ENCODE assay signal across 19 cellular contexts in the genomic region with DNA sequence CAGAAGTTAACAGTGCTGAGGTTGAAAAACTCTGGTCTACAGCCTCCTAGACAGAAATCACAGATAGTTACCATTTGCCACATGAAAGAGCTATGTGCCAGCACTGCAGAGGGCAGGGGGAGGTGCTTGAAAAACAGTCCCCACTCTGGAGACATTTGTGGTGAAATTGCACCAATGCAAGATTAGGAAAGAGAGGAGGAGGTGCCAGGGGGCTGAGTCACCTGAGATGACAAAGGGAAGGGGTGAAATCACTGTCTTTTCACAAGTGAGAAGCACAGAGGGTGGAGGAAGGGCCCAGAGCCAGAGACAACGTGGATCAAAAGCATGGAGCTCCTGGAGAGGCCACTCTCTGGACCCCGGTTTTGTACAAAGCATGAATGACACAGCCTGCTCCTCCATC.
A peak's percentile ranks its signal among the peaks of the same experiment; 100 is the strongest.
DNase-seq lines count a peak whose midpoint lies in the region; ATAC-seq and TF ChIP-seq lines count a peak whose summit lies in the region.
"Had no signal": no experiment of that assay in that cellular context is flagged by ENCODE, and none has a peak within 500 bp of the region (broad histone marks: within the 10 kb centered on the region; RNA-seq: fewer than 3 reads in every experiment).

No MANE protein-coding gene starts in this region.

- no peak for TF ChIP-seq CTCF in activated CD8-positive, alpha-beta T cell treated with anti-CD3 and anti-CD28 coated beads for 36 hours (IDR thresholded peaks at IDR 0.05)
- no peak for TF ChIP-seq CTCF in brain (conservative IDR thresholded peaks at IDR 0.05)

- H3K36me3 Mint-ChIP-seq in activated CD8-positive, alpha-beta T cell treated with anti-CD3 and anti-CD28 coated beads for 36 hours (ENCODE audit: low read depth) = no peaks in the 10 kb centered on the region
- no peaks in the 10 kb centered on the region for H3K36me3 Mint-ChIP-seq in activated CD8-positive, alpha-beta T cell treated with anti-CD3 and anti-CD28 coated beads, Interleukin-2, amount 10 ng/mL, durations not matched to agents 7 days and 5 days (ENCODE audit: low read depth)
- H3K36me3 Mint-ChIP-seq in brain = no peaks in the 10 kb centered on the region
- H3K36me3 Mint-ChIP-seq: stimulated activated naive B cell treated with anti-CD40 and anti-IgM and Interleukin-4, amounts not matched to agents 10 μg/mL and 1 μg/mL and 100 μg/mL, for 72 hours had no signal

- no peak overlapping the region for H3K4me3 ChIP-seq in Jurkat, Clone E6-1 (ENCODE audit: low read length)
- H3K4me3 ChIP-seq: body of pancreas, Peyer's patch, tibial artery had no signal

- H3K4me3 Mint-ChIP-seq in activated CD8-positive, alpha-beta T cell treated with anti-CD3 and anti-CD28 coated beads for 36 hours = no peak overlapping the region
- no peak overlapping the region for H3K4me3 Mint-ChIP-seq in activated CD8-positive, alpha-beta T cell treated with anti-CD3 and anti-CD28 coated beads, Interleukin-2, amount 10 ng/mL, durations not matched to agents 7 days and 5 days
- H3K4me3 Mint-ChIP-seq in brain = no peak overlapping the region
- H3K4me3 Mint-ChIP-seq: activated CD4-positive, alpha-beta T cell treated with anti-CD3 and anti-CD28 coated beads, Interleukin-2, amount 10 ng/mL, durations not matched to agents 7 days and 5 days; CD4-positive, alpha-beta T cell; stimulated activated naive B cell treated with anti-CD40 and anti-IgM and Interleukin-4, amounts not matched to agents 10 μg/mL and 1 μg/mL and 100 μg/mL, for 72 hours had no signal

- H3K27me3 Mint-ChIP-seq in activated CD8-positive, alpha-beta T cell treated with anti-CD3 and anti-CD28 coated beads for 36 hours = peaks cover 34% of the 10 kb centered on the region
- peaks cover 37% of the 10 kb centered on the region for H3K27me3 Mint-ChIP-seq in activated CD8-positive, alpha-beta T cell treated with anti-CD3 and anti-CD28 coated beads, Interleukin-2, amount 10 ng/mL, durations not matched to agents 7 days and 5 days (ENCODE audit: low read depth)
- H3K27me3 Mint-ChIP-seq in brain = peaks cover 27% of the 10 kb centered on the region

- ATAC-seq in activated CD8-positive, alpha-beta T cell treated with anti-CD3 and anti-CD28 coated beads for 36 hours = peak; percentile 53
- no peak for ATAC-seq in activated CD8-positive, alpha-beta T cell treated with anti-CD3 and anti-CD28 coated beads, Interleukin-2, amount 10 ng/mL, durations not matched to agents 7 days and 5 days
- no peak for ATAC-seq in HG02623 (IDR thresholded peaks at IDR 0.05; ENCODE audit: unreplicated experiment)
- ATAC-seq: body of pancreas; stimulated activated naive B cell treated with anti-CD40 and anti-IgM and Interleukin-4, amounts not matched to agents 10 μg/mL and 1 μg/mL and 100 μg/mL, for 72 hours had no signal

- H3K27ac Mint-ChIP-seq in activated CD8-positive, alpha-beta T cell treated with anti-CD3 and anti-CD28 coated beads for 36 hours = no peak overlapping the region
- H3K27ac Mint-ChIP-seq in activated CD8-positive, alpha-beta T cell treated with anti-CD3 and anti-CD28 coated beads, Interleukin-2, amount 10 ng/mL, durations not matched to agents 7 days and 5 days = no peak overlapping the region
- H3K27ac Mint-ChIP-seq in brain = peak overlapping the region in 3 of 5 experiments; percentile 3 to 72 (median 55)
- H3K27ac Mint-ChIP-seq: activated CD4-positive, alpha-beta T cell treated with anti-CD3 and anti-CD28 coated beads, Interleukin-2, amount 10 ng/mL, durations not matched to agents 7 days and 5 days; CD4-positive, alpha-beta T cell; stimulated activated naive B cell treated with anti-CD40 and anti-IgM and Interleukin-4, amounts not matched to agents 10 μg/mL and 1 μg/mL and 100 μg/mL, for 72 hours had no signal

- DNase-seq in activated CD8-positive, alpha-beta T cell treated with anti-CD3 and anti-CD28 coated beads for 36 hours = peak; percentile 15
- DNase-seq in activated CD8-positive, alpha-beta T cell treated with anti-CD3 and anti-CD28 coated beads, Interleukin-2, amount 10 ng/mL, durations not matched to agents 7 days and 5 days = no peak
- DNase-seq in Jurkat, Clone E6-1 (ENCODE audit: low read depth, low spot score) = peak; percentile 73
- DNase-seq in stimulated activated CD8-positive, alpha-beta memory T cell treated with anti-CD3 and anti-CD28 coated beads, Interleukin-4, amount 100 ng/mL, for 48 hours = peak; percentile 24
- DNase-seq in HuH-7.5 (ENCODE audit: low spot score) (no peak), NCI-H774 (lab: John Stamatoyannopoulos, UW) (no peak)
- DNase-seq: ACHN; activated CD4-positive, alpha-beta T cell treated with anti-CD3 and anti-CD28 coated beads, Interleukin-2, amount 10 ng/mL, durations not matched to agents 7 days and 5 days; activated T-cell treated with anti-CD3 and anti-CD28 coated beads for 4 hours; body of pancreas; CD4-positive, alpha-beta T cell; dermis blood vessel endothelial cell; NCI-H748 treated with DMSO at 0.1 percent for 48 hours; Peyer's patch; stimulated activated CD4-positive, alpha-beta T cell treated with anti-CD3 and anti-CD28 coated beads, Interleukin-12 subunit alpha, Interleukin-12 subunit beta, amount 100 ng/mL, for 4 hours; stimulated activated naive B cell treated with anti-CD40 and anti-IgM and Interleukin-4, amounts not matched to agents 10 μg/mL and 1 μg/mL and 100 μg/mL, for 72 hours; tibial artery had no signal

- H3K4me1 Mint-ChIP-seq in activated CD8-positive, alpha-beta T cell treated with anti-CD3 and anti-CD28 coated beads for 36 hours (ENCODE audit: low read depth) = no peaks in the 10 kb centered on the region
- H3K4me1 Mint-ChIP-seq in activated CD8-positive, alpha-beta T cell treated with anti-CD3 and anti-CD28 coated beads, Interleukin-2, amount 10 ng/mL, durations not matched to agents 7 days and 5 days (ENCODE audit: low read depth) = no peaks in the 10 kb centered on the region
- H3K4me1 Mint-ChIP-seq in brain = peaks cover 39% of the 10 kb centered on the region
- H3K4me1 Mint-ChIP-seq: activated CD4-positive, alpha-beta T cell treated with anti-CD3 and anti-CD28 coated beads, Interleukin-2, amount 10 ng/mL, durations not matched to agents 7 days and 5 days had no signal

- CTCF ChIA-PET in activated CD8-positive, alpha-beta T cell treated with anti-CD3 and anti-CD28 coated beads for 36 hours (lab: Charles Lee) = interaction anchor here (1.3 kb wide), 1 partner anchor 18 kb away, joined by 3 read pairs; no protein-coding TSS in a partner anchor
- CTCF ChIA-PET in activated CD8-positive, alpha-beta T cell treated with anti-CD3 and anti-CD28 coated beads, Interleukin-2, amount 10 ng/mL, durations not matched to agents 7 days and 5 days (lab: Charles Lee) = no interaction called here

- intact Hi-C loops in activated CD8-positive, alpha-beta T cell treated with anti-CD3 and anti-CD28 coated beads for 36 hours (cut with micrococcal nuclease) = no loop called here

- POLR2A ChIA-PET in activated CD8-positive, alpha-beta T cell treated with anti-CD3 and anti-CD28 coated beads for 36 hours (lab: Charles Lee) = no interaction called here
- POLR2A ChIA-PET in activated CD8-positive, alpha-beta T cell treated with anti-CD3 and anti-CD28 coated beads, Interleukin-2, amount 10 ng/mL, durations not matched to agents 7 days and 5 days (lab: Charles Lee) = no interaction called here

- no peaks in the 10 kb centered on the region for H3K9me3 Mint-ChIP-seq in activated CD8-positive, alpha-beta T cell treated with anti-CD3 and anti-CD28 coated beads for 36 hours
- no peaks in the 10 kb centered on the region for H3K9me3 Mint-ChIP-seq in activated CD8-positive, alpha-beta T cell treated with anti-CD3 and anti-CD28 coated beads, Interleukin-2, amount 10 ng/mL, durations not matched to agents 7 days and 5 days (ENCODE audit: insufficient read depth)
- H3K9me3 Mint-ChIP-seq in brain = peaks cover 0 to 4% (median 0%) of the 10 kb centered on the region in 5 experiments
- H3K9me3 Mint-ChIP-seq: activated CD4-positive, alpha-beta T cell treated with anti-CD3 and anti-CD28 coated beads, Interleukin-2, amount 10 ng/mL, durations not matched to agents 7 days and 5 days; CD4-positive, alpha-beta T cell; stimulated activated naive B cell treated with anti-CD40 and anti-IgM and Interleukin-4, amounts not matched to agents 10 μg/mL and 1 μg/mL and 100 μg/mL, for 72 hours had no signal

Comparison
In these comparisons a context has a peak if more than half of its experiments do, and no peak if none do; other contexts are left out.
1. DNase-seq: peak in activated CD8-positive, alpha-beta T cell treated with anti-CD3 and anti-CD28 coated beads for 36 hours (single experiment), Jurkat, Clone E6-1 (single experiment) and stimulated activated CD8-positive, alpha-beta memory T cell treated with anti-CD3 and anti-CD28 coated beads, Interleukin-4, amount 100 ng/mL, for 48 hours (single experiment); none in activated CD8-positive, alpha-beta T cell treated with anti-CD3 and anti-CD28 coated beads, Interleukin-2, amount 10 ng/mL, durations not matched to agents 7 days and 5 days (single experiment), HuH-7.5 (single experiment) and NCI-H774 (single experiment).
2. H3K27ac Mint-ChIP-seq: peak in brain (3 of 5); none in activated CD8-positive, alpha-beta T cell treated with anti-CD3 and anti-CD28 coated beads for 36 hours (single experiment) and activated CD8-positive, alpha-beta T cell treated with anti-CD3 and anti-CD28 coated beads, Interleukin-2, amount 10 ng/mL, durations not matched to agents 7 days and 5 days (single experiment).